9 cellular contexts compared by ENCODE assay signal in genomic region chr17:78414178-78415162, GRCh38. TPM values are rescaled to one million over a fixed set of nuclear protein-coding genes. Genes with fewer than 3 reads are reported as not detected.
DNase-seq lines count a peak whose midpoint lies in the region; ATAC-seq, FAIRE-seq and TF ChIP-seq lines count a peak whose summit lies in the region.
"Had no signal": no experiment of that assay in that cellular context is flagged by ENCODE, and none has a peak within 500 bp of the region (broad histone marks: within the 10 kb centered on the region; RNA-seq: fewer than 3 reads in every experiment).

No MANE protein-coding gene starts in this region.

- peaks cover 88% of the 10 kb centered on the region for H3K36me3 ChIP-seq in NT2/D1 (ENCODE audit: insufficient read depth, insufficient read length, low read length)
- peaks cover 0 to 37% of the 10 kb centered on the region in 2 donors for H3K36me3 ChIP-seq in left lung

- peaks cover 88% of the 10 kb centered on the region for H3K4me1 Mint-ChIP-seq in activated T-helper 1 cell treated with anti-CD3 and anti-CD28 coated beads, Interleukin-12 subunit alpha, Interleukin-12 subunit beta, Interleukin-2, Interleukin-4 antibody, amounts not matched to agents 30 ng/mL and 10 ng/mL and 1 ng/mL, durations not matched to agents 14 hours and 24 hours and 36 hours (ENCODE audit: low read depth)

- H3K9me3 ChIP-seq in NT2/D1 (ENCODE audit: insufficient read depth, low read length), result no peaks in the 10 kb centered on the region
- no peaks in the 10 kb centered on the region for H3K9me3 ChIP-seq in left lung

- no peaks in the 10 kb centered on the region for H3K9me3 Mint-ChIP-seq in activated T-helper 1 cell treated with anti-CD3 and anti-CD28 coated beads, Interleukin-12 subunit alpha, Interleukin-12 subunit beta, Interleukin-2, Interleukin-4 antibody, amounts not matched to agents 30 ng/mL and 10 ng/mL and 1 ng/mL, durations not matched to agents 14 hours and 24 hours and 36 hours

- H3K27me3 Mint-ChIP-seq in activated T-helper 1 cell treated with anti-CD3 and anti-CD28 coated beads, Interleukin-12 subunit alpha, Interleukin-12 subunit beta, Interleukin-2, Interleukin-4 antibody, amounts not matched to agents 30 ng/mL and 10 ng/mL and 1 ng/mL, durations not matched to agents 14 hours and 24 hours and 36 hours (ENCODE audit: insufficient read depth), result no peaks in the 10 kb centered on the region

- H3K4me3 Mint-ChIP-seq in activated T-helper 1 cell treated with anti-CD3 and anti-CD28 coated beads, Interleukin-12 subunit alpha, Interleukin-12 subunit beta, Interleukin-2, Interleukin-4 antibody, amounts not matched to agents 30 ng/mL and 10 ng/mL and 1 ng/mL, durations not matched to agents 14 hours and 24 hours and 36 hours, result peak overlapping the region; percentile 84

- H3K27ac ChIP-seq in left lung, result peak overlapping the region; percentile 90 to 93

- H3K4me3 ChIP-seq in NT2/D1 (ENCODE audit: insufficient read length, low read depth) (no peak overlapping the region), left lung (peak overlapping the region in 1 of 2 donors; percentile 35)

- TF ChIP-seq CTCF in left lung (IDR thresholded peaks at IDR 0.05), result no peak

- peaks cover 32% of the 10 kb centered on the region for H3K36me3 Mint-ChIP-seq in activated T-helper 1 cell treated with anti-CD3 and anti-CD28 coated beads, Interleukin-12 subunit alpha, Interleukin-12 subunit beta, Interleukin-2, Interleukin-4 antibody, amounts not matched to agents 30 ng/mL and 10 ng/mL and 1 ng/mL, durations not matched to agents 14 hours and 24 hours and 36 hours (ENCODE audit: low read depth)

- peak overlapping the region; percentile 97 for H3K27ac Mint-ChIP-seq in activated T-helper 1 cell treated with anti-CD3 and anti-CD28 coated beads, Interleukin-12 subunit alpha, Interleukin-12 subunit beta, Interleukin-2, Interleukin-4 antibody, amounts not matched to agents 30 ng/mL and 10 ng/mL and 1 ng/mL, durations not matched to agents 14 hours and 24 hours and 36 hours

- TF ChIP-seq POLR2A in GM12892 (IDR thresholded peaks at IDR 0.05; ENCODE audit: low read depth, low read length), result no peak

- no peak for FAIRE-seq in GM12892 (lab: Jason Lieb, UNC)
- FAIRE-seq: colon had no signal

- intact Hi-C loops in activated T-helper 1 cell treated with anti-CD3 and anti-CD28 coated beads, Interleukin-12 subunit alpha, Interleukin-12 subunit beta, Interleukin-2, Interleukin-4 antibody, amounts not matched to agents 30 ng/mL and 10 ng/mL and 1 ng/mL, durations not matched to agents 14 hours and 24 hours and 36 hours (cut with micrococcal nuclease), result no loop called here
- intact Hi-C loops in left lung (cut with DNase I), result no loop called here

- peak overlapping the region; percentile 27 for H3K9ac ChIP-seq in NT2/D1 (ENCODE audit: insufficient read length, low read depth)

- DNase-seq in NT2/D1 (ENCODE audit: low read depth, low spot score), result no peak
- DNase-seq in activated T-helper 1 cell treated with anti-CD3 and anti-CD28 coated beads, Interleukin-12 subunit alpha, Interleukin-12 subunit beta, Interleukin-2, Interleukin-4 antibody, amounts not matched to agents 30 ng/mL and 10 ng/mL and 1 ng/mL, durations not matched to agents 14 hours and 24 hours and 36 hours (ENCODE audit: low spot score), result peak; percentile 68
- peak in 1 of 2 donors; percentile 83 for DNase-seq in left lung
- peak; percentile 9 to 39 (median 28) for DNase-seq in stimulated activated CD4-positive, alpha-beta T cell treated with anti-CD3 and anti-CD28 coated beads, TNF-alpha, amount 100 ng/mL, for 24 hours (ENCODE audit: low read depth in 3 of 3)
- DNase-seq in GM12892 (ENCODE audit: insufficient read length), result no peak
- DNase-seq in NCI-H2171 treated with DMSO at 0.1 percent for 48 hours (lab: John Stamatoyannopoulos, UW), result no peak
- DNase-seq in T1000 (lab: John Stamatoyannopoulos, UW), result no peak

- no peaks in the 10 kb centered on the region for H3K27me3 ChIP-seq in NT2/D1 (ENCODE audit: insufficient read depth, insufficient read length)
- no peaks in the 10 kb centered on the region for H3K27me3 ChIP-seq in left lung

- ATAC-seq in left lung (no peak), HG02678 (IDR thresholded peaks at IDR 0.05; ENCODE audit: unreplicated experiment) (no peak)

- peaks cover 6% of the 10 kb centered on the region for H3K4me1 ChIP-seq in NT2/D1 (ENCODE audit: insufficient read depth, insufficient read length)
- peaks cover 74 to 100% of the 10 kb centered on the region in 2 donors for H3K4me1 ChIP-seq in left lung

RNA-seq across cellular contexts. Expression of gene PGS1, which starts 36.0 kb away (rescaled TPM):
- total RNA-seq in activated T-helper 1 cell treated with anti-CD3 and anti-CD28 coated beads, Interleukin-12 subunit alpha, Interleukin-12 subunit beta, Interleukin-2, Interleukin-4 antibody, amounts not matched to agents 30 ng/mL and 10 ng/mL and 1 ng/mL, durations not matched to agents 14 hours and 24 hours and 36 hours, result 71.9 and 73.5 TPM in 2 replicates
- 10 to 100 TPM; 63.4 to 83.6 TPM for total RNA-seq in left lung
- polyA plus RNA-seq in GM12892 (2012; ENCODE audit: missing spikeins), result 16.9 TPM

RNA-seq across cellular contexts. Expression of gene SOCS3, which starts 54.6 kb away (rescaled TPM):
- total RNA-seq in activated T-helper 1 cell treated with anti-CD3 and anti-CD28 coated beads, Interleukin-12 subunit alpha, Interleukin-12 subunit beta, Interleukin-2, Interleukin-4 antibody, amounts not matched to agents 30 ng/mL and 10 ng/mL and 1 ng/mL, durations not matched to agents 14 hours and 24 hours and 36 hours, result 75.4 and 76.3 TPM in 2 replicates
- total RNA-seq in left lung, result 100 to 1,000 TPM in 1 of 2 donors, 10 to 100 TPM in 1; 60.7 to 110 TPM
- 2.3 TPM for polyA plus RNA-seq in GM12892 (2012; ENCODE audit: missing spikeins)

Comparison
In these comparisons a context has a peak if more than half of its experiments do, and no peak if none do; other contexts are left out.
1. DNase-seq: peak in activated T-helper 1 cell treated with anti-CD3 and anti-CD28 coated beads, Interleukin-12 subunit alpha, Interleukin-12 subunit beta, Interleukin-2, Interleukin-4 antibody, amounts not matched to agents 30 ng/mL and 10 ng/mL and 1 ng/mL, durations not matched to agents 14 hours and 24 hours and 36 hours (single experiment) and stimulated activated CD4-positive, alpha-beta T cell treated with anti-CD3 and anti-CD28 coated beads, TNF-alpha, amount 100 ng/mL, for 24 hours (3 of 3); none in NT2/D1 (single experiment), GM12892 (single experiment), NCI-H2171 treated with DMSO at 0.1 percent for 48 hours (single experiment) and T1000 (single experiment).